In genomic region chr13:48094404-48094780, GRCh38 we compare ENCODE assay signal across 8 cellular contexts. TPM values are rescaled to one million over a fixed set of nuclear protein-coding genes. Genes with fewer than 3 reads are reported as not detected.
DNase-seq lines count a peak whose midpoint lies in the region; ATAC-seq, FAIRE-seq and TF ChIP-seq lines count a peak whose summit lies in the region.

No MANE protein-coding gene starts in this region.

- TF ChIP-seq CTCF in LNCaP clone FGC (IDR thresholded peaks at IDR 0.05; ENCODE audit: control insufficient read depth, extremely low read depth, insufficient read depth) (no peak), bronchial epithelial cell (IDR thresholded peaks at IDR 0.05; ENCODE audit: insufficient read depth, low read length, severe bottlenecking) (no peak), HepG2 (CRISPR knock-in tag; IDR thresholded peaks at IDR 0.05) (no peak)

- CTCF ChIA-PET in HepG2 (lab: Yijun Ruan, JAX; ENCODE audit: low intra/inter-chr PET ratio, low total read pairs) = interaction anchor here (1.2 kb wide), 1 partner anchor 56 kb away, joined by 4 read pairs; no protein-coding TSS in a partner anchor

- TF ChIP-seq RAD21 in HepG2 (CRISPR knock-in tag; IDR thresholded peaks at IDR 0.05) = no peak

- intact Hi-C loops in HepG2 (cut with micrococcal nuclease; ENCODE audit: unreplicated experiment) = loop anchor here (2.0 to 10.0 kb wide), 2 partner anchors 138 to 210 kb away; partner anchors contain the start of genes ITM2B and RB1

- H3K27ac ChIP-seq in HepG2 (ENCODE audit: extremely low read length, insufficient read depth, low read length) (peak overlapping the region; percentile 74), thymus (ENCODE audit: low read depth) (peak overlapping the region; percentile 83)

- H3K27me3 ChIP-seq in bronchial epithelial cell (ENCODE audit: control insufficient read depth, insufficient read depth, low read length) (no peaks in the 10 kb centered on the region), HepG2 (ENCODE audit: control insufficient read depth in 1 of 2, insufficient read depth in 2 of 2, low read length in 2 of 2) (no peaks in the 10 kb centered on the region; a peak in 1 of 5 replicates), thymus (ENCODE audit: control insufficient read depth, insufficient read depth) (no peaks in the 10 kb centered on the region)

- FAIRE-seq in bronchial epithelial cell (lab: Jason Lieb, UNC) (no peak), HepG2 (lab: Jason Lieb, UNC) (no peak)

- in situ Hi-C loops in HepG2 (cut with HindIII; ENCODE audit: extremely low pct_ligation_motif_present, low pct_unique_long_range_greater_than_20kb) = no loop called here

- H3K79me2 ChIP-seq in HepG2 (ENCODE audit: insufficient read depth, low read length) = peaks cover 55% of the 10 kb centered on the region

- H3K4me1 ChIP-seq in HepG2 (ENCODE audit: insufficient read depth, low read length) = peaks cover 82% of the 10 kb centered on the region
- H3K4me1 ChIP-seq in thymus (ENCODE audit: control insufficient read depth, insufficient read depth, low read length) = peaks cover 8% of the 10 kb centered on the region

- peak; percentile 21 for DNase-seq in AG08395 (ENCODE audit: low spot score)
- DNase-seq in LNCaP clone FGC (ENCODE audit: low read depth) = no peak
- peak; percentile 8 for DNase-seq in bronchial epithelial cell (ENCODE audit: low read depth)
- DNase-seq in HepG2 (ENCODE audit: low spot score) = no peak
- no peak for DNase-seq in NCI-H2107 (lab: John Stamatoyannopoulos, UW)
- DNase-seq in SK-N-DZ (ENCODE audit: low spot score) = no peak

- no TSS peak for BruUV-seq in HepG2 (replicated peaks; lab: Mats Ljungman, UMichigan)

- H3K4me3 ChIP-seq in LNCaP clone FGC (ENCODE audit: low read depth, low read length) (peak overlapping the region; percentile 99), bronchial epithelial cell (ENCODE audit: low read depth, low read length) (peak overlapping the region; percentile 88), HepG2 (replicated peaks in 1 of 3; ENCODE audit: insufficient read depth in 1 of 3, low read depth in 2 of 3, low read length in 3 of 3) (peak overlapping the region; percentile 88 to 93 (median 88)), thymus (ENCODE audit: low read length) (peak overlapping the region; percentile 100)

- ATAC-seq in GM19438 (IDR thresholded peaks at IDR 0.05; ENCODE audit: low read depth, unreplicated experiment) = peak; percentile 10
- ATAC-seq in HepG2 = peak; percentile 3; the same call in 2 of the 3 replicates

- peaks cover 8% of the 10 kb centered on the region; the same call in 1 of the 2 replicates for H4K20me1 ChIP-seq in HepG2 (ENCODE audit: insufficient read depth, low read length)

- POLR2A ChIA-PET in HepG2 (lab: Yijun Ruan, JAX) = interaction anchor here (0.6 to 2.0 kb wide), 4 partner anchors 20 to 138 kb away, joined by 3 to 9 read pairs (median 6); partner anchors contain the start of genes ITM2B, NUDT15 and SUCLA2

- TF ChIP-seq EP300 in HepG2 (IDR thresholded peaks at IDR 0.05; ENCODE audit: low read depth in 2 of 2, low read length in 2 of 2) (no peak), HepG2 (CRISPR knock-in tag; IDR thresholded peaks at IDR 0.05; ENCODE audit: borderline replicate concordance) (no peak)

- no peaks in the 10 kb centered on the region for H3K9me3 ChIP-seq in HepG2 (ENCODE audit: low read length)
- H3K9me3 ChIP-seq in thymus (ENCODE audit: control insufficient read depth) = no peaks in the 10 kb centered on the region

- H3K4me2 ChIP-seq in HepG2 (ENCODE audit: low read depth, low read length) = peak overlapping the region; percentile 78

- H2AFZ ChIP-seq in HepG2 (ENCODE audit: low read length) = no peak overlapping the region

- no peak for TF ChIP-seq POLR2A in HepG2 (IDR thresholded peaks at IDR 0.05; ENCODE audit: insufficient read depth in 1 of 2, low read depth in 2 of 2, low read length in 2 of 2)

- H3K9ac ChIP-seq in HepG2 (ENCODE audit: insufficient read depth, low read depth, low read length) = peak overlapping the region; percentile 86

- 2% methylated on average over 14 of the region's 14 CpGs for WGBS in HepG2 (ENCODE audit: low lambda C conversion rate)
- WGBS in thymus = under 1% methylated on average over 14 of the region's 14 CpGs

- H3K36me3 ChIP-seq in bronchial epithelial cell (ENCODE audit: control insufficient read depth, insufficient read depth, low read length) (no peaks in the 10 kb centered on the region), HepG2 (replicated peaks in 1 of 2; ENCODE audit: control insufficient read depth in 1 of 2, insufficient read depth in 2 of 2, low read length in 2 of 2) (no peaks in the 10 kb centered on the region; a peak in 1 of 5 replicates), thymus (ENCODE audit: control insufficient read depth, insufficient read depth) (peaks cover 1% of the 10 kb centered on the region)

TF ChIP-seq in HepG2, 621 proteins besides CTCF, POLR2A, EP300 and RAD21 (continues in another document):
- no peak for TF ChIP-seq MTF2 (CRISPR knock-in tag; IDR thresholded peaks at IDR 0.05; ENCODE audit: borderline replicate concordance)
- TF ChIP-seq CBX1 (IDR thresholded peaks at IDR 0.05; ENCODE audit: low read depth) = no peak
- 0 out of 2 replicates have a peak, but pooled peaks have one; percentile 23 for TF ChIP-seq ZNF773 (CRISPR knock-in tag; IDR thresholded peaks at IDR 0.05; ENCODE audit: borderline replicate concordance)
- no peak for TF ChIP-seq ZNF432 (CRISPR knock-in tag; IDR thresholded peaks at IDR 0.05; ENCODE audit: borderline replicate concordance)
- TF ChIP-seq LCORL (IDR thresholded peaks at IDR 0.05) = no peak
- 0 out of 2 replicates have a peak, but pooled peaks have one; percentile 3 for TF ChIP-seq LCORL (CRISPR knock-in tag; IDR thresholded peaks at IDR 0.05)

RNA-seq across cellular contexts. Expression of gene MED4, which starts 0.5 kb away (rescaled TPM):
- 24.5 and 26.5 TPM in 2 replicates for total RNA-seq in bronchial epithelial cell
- total RNA-seq in HepG2 (2016; rRNA removed; fragmentation: Illumina TruSeq; extraction: Trizol) = 57.8 and 82.8 TPM in 2 replicates
- total RNA-seq in HepG2 (2016; cell fraction: cytosol; rRNA removed; fragmentation: Illumina TruSeq; extraction: Trizol; ENCODE audit: low read depth) = 50.9 and 51.4 TPM in 2 replicates
- total RNA-seq in HepG2 (2016; cell fraction: insoluble cytoplasmic fraction; rRNA removed; fragmentation: Illumina TruSeq; extraction: Trizol) = 62.2 and 83.7 TPM in 2 replicates
- 49.1 and 57.7 TPM in 2 replicates for total RNA-seq in HepG2 (2016; cell fraction: membrane; rRNA removed; fragmentation: Illumina TruSeq; extraction: Trizol)
- 28.0 and 33.7 TPM in 2 replicates for total RNA-seq in HepG2 (2016; cell fraction: nucleus; rRNA removed; fragmentation: Illumina TruSeq; extraction: Trizol)
- polyA plus RNA-seq in HepG2 (2011; rRNA removed) = 33.6 and 49.4 TPM in 2 replicates
- polyA plus RNA-seq in HepG2 (2011; cell fraction: cytosol; rRNA removed) = 21.6 and 27.6 TPM in 2 replicates
- polyA plus RNA-seq in HepG2 (2011; cell fraction: nucleus; rRNA removed) = 8.4 and 10.6 TPM in 2 replicates
- polyA plus RNA-seq in HepG2 (2012) = 30.8 and 45.7 TPM in 2 replicates
- polyA plus RNA-seq in HepG2 (2016; cell fraction: cytosol; fragmentation: Illumina TruSeq; extraction: Trizol; ENCODE audit: low read depth) = 27.1 and 27.6 TPM in 2 replicates
- polyA plus RNA-seq in HepG2 (2016; cell fraction: insoluble cytoplasmic fraction; fragmentation: Illumina TruSeq; extraction: Trizol; ENCODE audit: low read depth) = 122 and 132 TPM in 2 replicates
- polyA plus RNA-seq in HepG2 (2016; cell fraction: membrane; fragmentation: Illumina TruSeq; extraction: Trizol; ENCODE audit: low read depth) = 34.6 and 41.1 TPM in 2 replicates
- polyA plus RNA-seq in HepG2 (2016; cell fraction: nucleus; fragmentation: Illumina TruSeq; extraction: Trizol; ENCODE audit: insufficient read depth, low read depth) = 59.2 and 62.6 TPM in 2 replicates
- 17.9 and 19.3 TPM in 2 replicates for polyA minus RNA-seq in HepG2 (2011; rRNA and poly(A)+ RNA removed; ENCODE audit: low replicate concordance)
- polyA minus RNA-seq in HepG2 (2011; cell fraction: cytosol; rRNA and poly(A)+ RNA removed) = 12.6 and 15.2 TPM in 2 replicates
- polyA minus RNA-seq in HepG2 (2011; cell fraction: nucleus; rRNA and poly(A)+ RNA removed) = 21.5 and 24.7 TPM in 2 replicates
- polyA plus RNA-seq in thymus = 97.3 TPM
- polyA plus RNA-seq in SK-N-DZ (2014; cell fraction: cytosol; rRNA removed) = 41.1 and 51.3 TPM in 2 replicates
- 26.0 and 28.1 TPM in 2 replicates for polyA plus RNA-seq in SK-N-DZ (2014; cell fraction: nucleus; rRNA removed)

RNA-seq across cellular contexts. Expression of gene NUDT15, which starts 56.9 kb away (rescaled TPM):
- total RNA-seq in bronchial epithelial cell (24.5 and 25.3 TPM in 2 replicates), HepG2 (2016; rRNA removed; fragmentation: Illumina TruSeq; extraction: Trizol) (47.3 and 69.9 TPM in 2 replicates)
- 7.1 and 7.9 TPM in 2 replicates for total RNA-seq in HepG2 (2016; cell fraction: cytosol; rRNA removed; fragmentation: Illumina TruSeq; extraction: Trizol; ENCODE audit: low read depth)
- total RNA-seq in HepG2 (2016; cell fraction: insoluble cytoplasmic fraction; rRNA removed; fragmentation: Illumina TruSeq; extraction: Trizol) = 49.0 and 73.7 TPM in 2 replicates
- total RNA-seq in HepG2 (2016; cell fraction: membrane; rRNA removed; fragmentation: Illumina TruSeq; extraction: Trizol) = 30.3 and 35.9 TPM in 2 replicates
- 15.9 and 17.8 TPM in 2 replicates for total RNA-seq in HepG2 (2016; cell fraction: nucleus; rRNA removed; fragmentation: Illumina TruSeq; extraction: Trizol)
- polyA plus RNA-seq in HepG2 (2011; rRNA removed) (13.6 and 21.3 TPM in 2 replicates), thymus (12.8 TPM)
- 11.3 and 13.1 TPM in 2 replicates for polyA plus RNA-seq in HepG2 (2011; cell fraction: cytosol; rRNA removed)
- 2.6 and 3.5 TPM in 2 replicates for polyA plus RNA-seq in HepG2 (2011; cell fraction: nucleus; rRNA removed)
- 13.1 and 17.2 TPM in 2 replicates for polyA plus RNA-seq in HepG2 (2012)
- polyA plus RNA-seq in HepG2 (2016; cell fraction: cytosol; fragmentation: Illumina TruSeq; extraction: Trizol; ENCODE audit: low read depth) = 8.9 and 9.5 TPM in 2 replicates
- 75.0 and 88.7 TPM in 2 replicates for polyA plus RNA-seq in HepG2 (2016; cell fraction: insoluble cytoplasmic fraction; fragmentation: Illumina TruSeq; extraction: Trizol; ENCODE audit: low read depth)
- polyA plus RNA-seq in HepG2 (2016; cell fraction: membrane; fragmentation: Illumina TruSeq; extraction: Trizol; ENCODE audit: low read depth) = 25.3 and 25.5 TPM in 2 replicates
- polyA plus RNA-seq in HepG2 (2016; cell fraction: nucleus; fragmentation: Illumina TruSeq; extraction: Trizol; ENCODE audit: insufficient read depth, low read depth) = 26.7 and 30.6 TPM in 2 replicates
- polyA minus RNA-seq in HepG2 (2011; rRNA and poly(A)+ RNA removed; ENCODE audit: low replicate concordance) = 2.7 and 6.2 TPM in 2 replicates
- 5.0 and 6.7 TPM in 2 replicates for polyA minus RNA-seq in HepG2 (2011; cell fraction: cytosol; rRNA and poly(A)+ RNA removed)
- 5.1 and 5.9 TPM in 2 replicates for polyA minus RNA-seq in HepG2 (2011; cell fraction: nucleus; rRNA and poly(A)+ RNA removed)
- 65.3 and 69.4 TPM in 2 replicates for polyA plus RNA-seq in SK-N-DZ (2014; cell fraction: cytosol; rRNA removed)
- 15.6 and 17.0 TPM in 2 replicates for polyA plus RNA-seq in SK-N-DZ (2014; cell fraction: nucleus; rRNA removed)

Comparison
In these comparisons a context has a peak if more than half of its experiments do, and no peak if none do; other contexts are left out.
1. DNase-seq: peak in AG08395 (single experiment) and bronchial epithelial cell (single experiment); none in LNCaP clone FGC (single experiment), HepG2 (single experiment), NCI-H2107 (single experiment) and SK-N-DZ (single experiment).
2. Peak in every context shown above with its lines, with median percentiles within 50 percentile points of each other: H3K4me3 ChIP-seq.